30 cellular contexts compared by ENCODE assay signal in the genomic region with DNA sequence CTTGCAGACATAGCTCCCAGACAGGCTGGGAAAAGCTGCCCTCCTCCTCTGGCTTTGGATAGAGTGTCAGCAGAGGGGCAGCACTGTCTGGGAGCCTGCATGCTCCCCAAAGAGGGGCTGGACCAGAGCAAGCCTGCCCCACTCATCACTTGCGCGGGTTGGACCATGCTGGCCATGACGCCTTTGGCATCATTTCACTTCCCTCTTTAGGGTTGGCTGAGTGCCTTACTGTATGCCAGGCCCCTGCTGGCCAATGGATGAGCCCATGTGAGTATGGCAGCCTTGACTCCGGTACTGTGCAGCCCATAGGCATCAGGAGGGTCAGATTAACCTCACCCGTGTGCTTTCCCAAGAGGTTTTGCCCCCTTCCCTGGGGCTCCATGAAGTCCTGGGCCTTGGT. TPM values are rescaled to one million over a fixed set of nuclear protein-coding genes. Genes with fewer than 3 reads are reported as not detected.
DNase-seq lines count a peak whose midpoint lies in the region; ATAC-seq and TF ChIP-seq lines count a peak whose summit lies in the region.
"Had no signal": no experiment of that assay in that cellular context is flagged by ENCODE, and none has a peak within 500 bp of the region (broad histone marks: within the 10 kb centered on the region; RNA-seq: fewer than 3 reads in every experiment).

No MANE protein-coding gene starts in this region.

- no peaks in the 10 kb centered on the region for H3K27me3 Mint-ChIP-seq in mesothelial cell of epicardium (ENCODE audit: low read depth)
- H3K27me3 Mint-ChIP-seq: activated CD4-positive, alpha-beta memory T cell treated with anti-CD3 and anti-CD28 coated beads, Interleukin-2, amount 10 ng/mL, durations not matched to agents 7 days and 5 days; activated naive CD4-positive, alpha-beta T cell treated with anti-CD3 and anti-CD28 coated beads, Interleukin-2, amount 50 U/mL, for 24 hours; T-helper 17 cell had no signal

- peak; percentile 10 for ATAC-seq in gastroesophageal sphincter
- ATAC-seq in GM19324 (IDR thresholded peaks at IDR 0.05; ENCODE audit: low FRiP score, unreplicated experiment), result no peak
- ATAC-seq: mucosa of descending colon, T-helper 17 cell had no signal

- H3K27me3 ChIP-seq in gastroesophageal sphincter (no peaks in the 10 kb centered on the region), tibial artery (no peaks in the 10 kb centered on the region)
- H3K27me3 ChIP-seq: BLaER1, esophagus squamous epithelium, pancreas had no signal

- no peak overlapping the region for H3K4me3 ChIP-seq in gastroesophageal sphincter
- H3K4me3 ChIP-seq in tibial artery, result no peak overlapping the region
- H3K4me3 ChIP-seq: BLaER1, esophagus squamous epithelium, mucosa of descending colon, pancreas had no signal

- WGBS in gastroesophageal sphincter (ENCODE audit: low coverage in 1 of 2), 2 donors, result no CpG with 5 or more reads among the region's 5 CpGs

- intact Hi-C loops in tibial artery (cut with DNase I; ENCODE audit: low total_unique reads), result no loop called here

- peak; percentile 29 for DNase-seq in RPMI8226
- DNase-seq in mesothelial cell of epicardium (ENCODE audit: low spot score in 2 of 2, unreplicated experiment in 2 of 2), result no peak
- DNase-seq in tibial artery, result no peak
- no peak for DNase-seq in NCI-H2196 treated with DMSO at 0.1 percent for 48 hours (lab: John Stamatoyannopoulos, UW; ENCODE audit: unreplicated experiment)
- no peak for DNase-seq in AML-193 (lab: John Stamatoyannopoulos, UW)
- DNase-seq: activated CD4-positive, alpha-beta memory T cell treated with anti-CD3 and anti-CD28 coated beads, Interleukin-2, amount 10 ng/mL, durations not matched to agents 7 days and 5 days; activated CD4-positive, alpha-beta T cell treated with anti-CD3 and anti-CD28 coated beads for 1 hour; activated CD8-positive, alpha-beta memory T cell treated with anti-CD3 and anti-CD28 coated beads, Interleukin-2, amount 50 U/mL, for 48 hours; aorta; COR-L47; dermis blood vessel endothelial cell; DMS79 treated with DMSO at 0.1 percent for 48 hours; esophagus squamous epithelium; foreskin melanocyte; GF-D8; hippocampal formation; mucosa of descending colon; NCI-H1105 treated with DMSO at 0.1 percent for 48 hours; NCI-H1930; NCI-H69; nephron progenitor cell; pancreas; retina; stimulated activated CD4-positive, alpha-beta T cell treated with anti-CD3 and anti-CD28 coated beads, Interleukin-4, amount 100 ng/mL, for 1 hour; T-helper 17 cell had no signal

- peaks cover 36% of the 10 kb centered on the region for H3K4me1 Mint-ChIP-seq in mesothelial cell of epicardium
- H3K4me1 Mint-ChIP-seq: activated CD4-positive, alpha-beta memory T cell treated with anti-CD3 and anti-CD28 coated beads, Interleukin-2, amount 10 ng/mL, durations not matched to agents 7 days and 5 days; activated naive CD4-positive, alpha-beta T cell treated with anti-CD3 and anti-CD28 coated beads, Interleukin-2, amount 50 U/mL, for 24 hours; T-helper 17 cell had no signal

- H3K9me3 Mint-ChIP-seq in mesothelial cell of epicardium, result no peaks in the 10 kb centered on the region
- H3K9me3 Mint-ChIP-seq: activated CD4-positive, alpha-beta memory T cell treated with anti-CD3 and anti-CD28 coated beads, Interleukin-2, amount 10 ng/mL, durations not matched to agents 7 days and 5 days; activated naive CD4-positive, alpha-beta T cell treated with anti-CD3 and anti-CD28 coated beads, Interleukin-2, amount 50 U/mL, for 24 hours; activated T-helper 2 cell treated with anti-CD3 and anti-CD28 coated beads, Interferon-gamma antibody, Interleukin-2, Interleukin-4, amounts not matched to agents 10 μg/mL and 5 μg/mL and 100 μg/mL, durations not matched to agents 14 hours and 24 hours and 36 hours; nephron progenitor cell had no signal

- no peak for TF ChIP-seq CTCF in gastroesophageal sphincter (IDR thresholded peaks at IDR 0.05)
- no peak for TF ChIP-seq CTCF in mesothelial cell of epicardium (IDR thresholded peaks at IDR 0.05; ENCODE audit: unreplicated experiment)
- no peak for TF ChIP-seq CTCF in tibial artery (IDR thresholded peaks at IDR 0.05)

- H3K9me3 ChIP-seq in gastroesophageal sphincter (no peaks in the 10 kb centered on the region), tibial artery (no peaks in the 10 kb centered on the region)
- H3K9me3 ChIP-seq: BLaER1, esophagus squamous epithelium, mucosa of descending colon, pancreas had no signal

- H3K27ac Mint-ChIP-seq in mesothelial cell of epicardium, result peak overlapping the region; percentile 97
- H3K27ac Mint-ChIP-seq: activated CD4-positive, alpha-beta memory T cell treated with anti-CD3 and anti-CD28 coated beads, Interleukin-2, amount 10 ng/mL, durations not matched to agents 7 days and 5 days; activated naive CD4-positive, alpha-beta T cell treated with anti-CD3 and anti-CD28 coated beads, Interleukin-2, amount 50 U/mL, for 24 hours; activated T-helper 2 cell treated with anti-CD3 and anti-CD28 coated beads, Interferon-gamma antibody, Interleukin-2, Interleukin-4, amounts not matched to agents 10 μg/mL and 5 μg/mL and 100 μg/mL, durations not matched to agents 14 hours and 24 hours and 36 hours had no signal

- H3K4me3 Mint-ChIP-seq in mesothelial cell of epicardium, result no peak overlapping the region
- H3K4me3 Mint-ChIP-seq: activated CD4-positive, alpha-beta memory T cell treated with anti-CD3 and anti-CD28 coated beads, Interleukin-2, amount 10 ng/mL, durations not matched to agents 7 days and 5 days; activated naive CD4-positive, alpha-beta T cell treated with anti-CD3 and anti-CD28 coated beads, Interleukin-2, amount 50 U/mL, for 24 hours; nephron progenitor cell; T-helper 17 cell had no signal

- no peak for TF ChIP-seq EP300 in gastroesophageal sphincter (IDR thresholded peaks at IDR 0.05)

- H3K4me1 ChIP-seq in gastroesophageal sphincter (peaks cover 0 to 18% (median 0%) of the 10 kb centered on the region in 3 donors), tibial artery (peaks cover 0 to 15% (median 12%) of the 10 kb centered on the region in 4 donors)
- H3K4me1 ChIP-seq: pancreas had no signal

- H3K36me3 ChIP-seq in gastroesophageal sphincter (no peaks in the 10 kb centered on the region), tibial artery (no peaks in the 10 kb centered on the region)
- H3K36me3 ChIP-seq: esophagus squamous epithelium, pancreas had no signal

- no peaks in the 10 kb centered on the region for H3K36me3 Mint-ChIP-seq in mesothelial cell of epicardium
- H3K36me3 Mint-ChIP-seq: activated naive CD4-positive, alpha-beta T cell treated with anti-CD3 and anti-CD28 coated beads, Interleukin-2, amount 50 U/mL, for 24 hours had no signal

- H3K27ac ChIP-seq in gastroesophageal sphincter, result peak overlapping the region in 3 of 4 donors; percentile 51 to 66 (median 56)
- peak overlapping the region; percentile 58 to 65 for H3K27ac ChIP-seq in tibial artery
- H3K27ac ChIP-seq: BLaER1, esophagus squamous epithelium, pancreas had no signal

- TF ChIP-seq POLR2A in gastroesophageal sphincter (IDR thresholded peaks at IDR 0.05), result no peak

RNA-seq across cellular contexts. Expression of a gene that starts 20.5 kb away (rescaled TPM):
- total RNA-seq in gastroesophageal sphincter (10 to 100 TPM; 10.2 to 18.1 (median 14.7) TPM), mesothelial cell of epicardium (32.0 to 34.6 TPM (median 32.2 TPM) in 3 replicates)
